Comparison of ENCODE assay signal across 10 cellular contexts in the genomic region with DNA sequence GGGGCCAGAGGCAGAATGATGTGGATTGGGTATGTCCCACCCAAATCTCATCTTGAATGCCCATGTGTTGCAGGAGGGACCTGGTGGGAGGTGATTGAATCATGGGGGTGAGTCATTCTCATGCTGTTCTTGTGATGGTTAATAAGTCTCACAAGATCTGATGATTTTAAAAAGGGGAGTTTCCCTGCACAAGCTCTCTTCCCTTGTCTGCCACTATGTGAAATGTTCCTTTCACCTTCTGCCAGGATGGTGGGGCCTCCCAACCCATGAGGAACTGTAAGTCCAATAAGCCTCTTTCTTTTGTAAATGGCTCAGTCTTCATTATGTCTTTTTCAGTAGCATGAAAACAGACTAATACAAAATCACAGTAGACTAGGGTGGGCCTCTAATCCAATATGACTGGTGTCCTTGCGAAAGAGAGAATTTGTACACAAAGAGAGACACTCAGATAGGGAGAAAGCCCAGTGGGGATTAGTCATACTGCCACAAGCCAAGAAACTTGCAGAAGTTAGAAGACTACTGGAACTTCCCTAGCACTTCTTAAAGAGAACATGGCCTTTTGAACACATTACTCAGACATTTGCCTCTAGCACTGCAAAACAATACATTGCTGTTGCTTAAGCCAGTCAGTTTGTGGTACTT.
DNase-seq lines count a peak whose midpoint lies in the region; ATAC-seq, FAIRE-seq and TF ChIP-seq lines count a peak whose summit lies in the region.
"Had no signal": no experiment of that assay in that cellular context is flagged by ENCODE, and none has a peak within 500 bp of the region (broad histone marks: within the 10 kb centered on the region; RNA-seq: fewer than 3 reads in every experiment).

No MANE protein-coding gene starts in this region.

- H3K27me3 Mint-ChIP-seq in stimulated activated naive CD8-positive, alpha-beta T cell treated with anti-CD3 and anti-CD28 coated beads, Interleukin-15, Interleukin-2, amounts not matched to agents 100 ng/mL and 50 ng/mL, for 24 hours = peaks cover 38% of the 10 kb centered on the region

- no peaks in the 10 kb centered on the region for H3K36me3 Mint-ChIP-seq in stimulated activated naive CD8-positive, alpha-beta T cell treated with anti-CD3 and anti-CD28 coated beads, Interleukin-15, Interleukin-2, amounts not matched to agents 100 ng/mL and 50 ng/mL, for 24 hours (ENCODE audit: low read depth)

- peak; percentile 95 for FAIRE-seq in bronchial epithelial cell (lab: Jason Lieb, UNC)

- peaks cover 2% of the 10 kb centered on the region for H3K9me3 Mint-ChIP-seq in stimulated activated naive CD8-positive, alpha-beta T cell treated with anti-CD3 and anti-CD28 coated beads, Interleukin-15, Interleukin-2, amounts not matched to agents 100 ng/mL and 50 ng/mL, for 24 hours
- H3K9me3 Mint-ChIP-seq: IgD-negative memory B cell had no signal

- H3K4me3 Mint-ChIP-seq in stimulated activated naive CD8-positive, alpha-beta T cell treated with anti-CD3 and anti-CD28 coated beads, Interleukin-15, Interleukin-2, amounts not matched to agents 100 ng/mL and 50 ng/mL, for 24 hours = peak overlapping the region; percentile 61
- H3K4me3 Mint-ChIP-seq: IgD-negative memory B cell had no signal

- TF ChIP-seq CTCF in bronchial epithelial cell (IDR thresholded peaks at IDR 0.05; ENCODE audit: insufficient read depth, low read length, severe bottlenecking) = no peak

- DNase-seq in GM04504 (ENCODE audit: low read depth) = peak; percentile 7
- peak; percentile 95 for DNase-seq in bronchial epithelial cell (ENCODE audit: low read depth)
- DNase-seq in NAMALWA (ENCODE audit: low spot score) = no peak
- DNase-seq in NCI-H1694 treated with DMSO at 0.1 percent for 48 hours (lab: John Stamatoyannopoulos, UW) = no peak
- no peak for DNase-seq in A172 (ENCODE audit: low spot score)
- DNase-seq: gastrocnemius medialis had no signal

- H3K27ac Mint-ChIP-seq in stimulated activated naive CD8-positive, alpha-beta T cell treated with anti-CD3 and anti-CD28 coated beads, Interleukin-15, Interleukin-2, amounts not matched to agents 100 ng/mL and 50 ng/mL, for 24 hours = peak overlapping the region; percentile 91
- H3K27ac Mint-ChIP-seq: IgD-negative memory B cell had no signal

- H3K4me3 ChIP-seq in bronchial epithelial cell (ENCODE audit: low read depth, low read length) = no peak overlapping the region
- H3K4me3 ChIP-seq: gastrocnemius medialis had no signal

- ATAC-seq in GM21367 (IDR thresholded peaks at IDR 0.05; ENCODE audit: unreplicated experiment) = peak; percentile 82
- ATAC-seq in HG03558 (IDR thresholded peaks at IDR 0.05; ENCODE audit: extremely low read depth, unreplicated experiment) = peak; percentile 85

- peaks cover 1% of the 10 kb centered on the region for H3K27me3 ChIP-seq in bronchial epithelial cell (ENCODE audit: control insufficient read depth, insufficient read depth, low read length)
- H3K27me3 ChIP-seq: gastrocnemius medialis had no signal

- H3K4me1 Mint-ChIP-seq in stimulated activated naive CD8-positive, alpha-beta T cell treated with anti-CD3 and anti-CD28 coated beads, Interleukin-15, Interleukin-2, amounts not matched to agents 100 ng/mL and 50 ng/mL, for 24 hours (ENCODE audit: low read depth) = peaks cover 30% of the 10 kb centered on the region

- H3K36me3 ChIP-seq in bronchial epithelial cell (ENCODE audit: control insufficient read depth, insufficient read depth, low read length) = no peaks in the 10 kb centered on the region
- H3K36me3 ChIP-seq: gastrocnemius medialis had no signal

Comparison
In these comparisons a context has a peak if more than half of its experiments do, and no peak if none do; other contexts are left out.
1. DNase-seq: peak in GM04504 (single experiment) and bronchial epithelial cell (single experiment); none in NAMALWA (single experiment), NCI-H1694 treated with DMSO at 0.1 percent for 48 hours (single experiment) and A172 (single experiment).